In genomic region chr11:18634140-18635032, GRCh38 we compare ENCODE assay signal across 8 cellular contexts. TPM values are rescaled to one million over a fixed set of nuclear protein-coding genes. Genes with fewer than 3 reads are reported as not detected.
DNase-seq lines count a peak whose midpoint lies in the region; TF ChIP-seq lines count a peak whose summit lies in the region.

Gene SPTY2D1, minus strand, starts transcription at chr11:18634342. Its CDS starts 85 bp downstream, at chr11:18634257.

- H3K36me3 Mint-ChIP-seq in HFFc6 (ENCODE audit: low read depth) = peaks cover 5% of the 10 kb centered on the region; the same call in 1 of the 2 replicates
- H3K36me3 Mint-ChIP-seq in activated naive CD4-positive, alpha-beta T cell treated with anti-CD3 and anti-CD28 coated beads, Interleukin-2, amount 10 ng/mL, durations not matched to agents 7 days and 5 days = peaks cover 3% of the 10 kb centered on the region

- no peaks in the 10 kb centered on the region for H3K36me3 ChIP-seq in SK-N-MC (ENCODE audit: insufficient read depth, low read length)

- CTCF ChIA-PET in activated naive CD4-positive, alpha-beta T cell treated with anti-CD3 and anti-CD28 coated beads, Interleukin-2, amount 10 ng/mL, durations not matched to agents 7 days and 5 days (lab: Charles Lee) = interaction anchor here (1.0 to 1.5 kb wide), 6 partner anchors 16 to 391 kb away, joined by 3 to 6 read pairs (median 4); partner anchors contain the start of gene TMEM86A

- H3K27ac ChIP-seq in SK-N-MC = peak within 1 kb of the TSS; percentile 90

- TF ChIP-seq CTCF in HFFc6 (IDR thresholded peaks at IDR 0.05) (no peak), NB4 (IDR thresholded peaks at IDR 0.05; ENCODE audit: low read depth, low read length) (no peak)

- peak within 1 kb of the TSS; percentile 92 for H3K9ac ChIP-seq in SK-N-MC (ENCODE audit: insufficient read length)

- peak within 1 kb of the TSS; percentile 93 for H3K4me3 Mint-ChIP-seq in HFFc6
- peak within 1 kb of the TSS; percentile 99 for H3K4me3 Mint-ChIP-seq in activated naive CD4-positive, alpha-beta T cell treated with anti-CD3 and anti-CD28 coated beads, Interleukin-2, amount 10 ng/mL, durations not matched to agents 7 days and 5 days

- peaks cover 31% of the 10 kb centered on the region for H3K4me1 Mint-ChIP-seq in HFFc6 (ENCODE audit: low read depth)
- H3K4me1 Mint-ChIP-seq in activated naive CD4-positive, alpha-beta T cell treated with anti-CD3 and anti-CD28 coated beads, Interleukin-2, amount 10 ng/mL, durations not matched to agents 7 days and 5 days = peaks cover 32% of the 10 kb centered on the region

- H3K27me3 Mint-ChIP-seq in HFFc6 (ENCODE audit: insufficient read depth) = peaks cover 4% of the 10 kb centered on the region
- H3K27me3 Mint-ChIP-seq in activated naive CD4-positive, alpha-beta T cell treated with anti-CD3 and anti-CD28 coated beads, Interleukin-2, amount 10 ng/mL, durations not matched to agents 7 days and 5 days = peaks cover 1% of the 10 kb centered on the region

- TF ChIP-seq POLR2A in NB4 (IDR thresholded peaks at IDR 0.05; ENCODE audit: extremely low read depth, insufficient read length) = peak; percentile 94

- H3K27ac Mint-ChIP-seq in HFFc6 = peak within 1 kb of the TSS; percentile 99
- H3K27ac Mint-ChIP-seq in activated naive CD4-positive, alpha-beta T cell treated with anti-CD3 and anti-CD28 coated beads, Interleukin-2, amount 10 ng/mL, durations not matched to agents 7 days and 5 days = peak within 1 kb of the TSS; percentile 99

- H3K9me3 ChIP-seq in SK-N-MC (ENCODE audit: low read depth, low read length) = no peaks in the 10 kb centered on the region

- no peaks in the 10 kb centered on the region for H3K9me3 Mint-ChIP-seq in HFFc6
- H3K9me3 Mint-ChIP-seq in activated naive CD4-positive, alpha-beta T cell treated with anti-CD3 and anti-CD28 coated beads, Interleukin-2, amount 10 ng/mL, durations not matched to agents 7 days and 5 days = no peaks in the 10 kb centered on the region

- DNase-seq in GM04503 (ENCODE audit: low read depth) (peak; percentile 94), HFFc6 (peak; percentile 99), NB4 (ENCODE audit: low read depth) (peak; percentile 99), SK-N-MC (ENCODE audit: low read depth, low spot score) (peak; percentile 94), germinal center (ENCODE audit: low spot score) (peak; percentile 95), non-pigmented ciliary epithelial cell (ENCODE audit: low read depth) (peak; percentile 95), superior temporal gyrus (ENCODE audit: extremely low spot score) (peak; percentile 99)
- peak; percentile 99 for DNase-seq in activated naive CD4-positive, alpha-beta T cell treated with anti-CD3 and anti-CD28 coated beads, Interleukin-2, amount 10 ng/mL, durations not matched to agents 7 days and 5 days

- H3K4me3 ChIP-seq in NB4 (ENCODE audit: low read depth, low read length) (peak within 1 kb of the TSS; percentile 98), SK-N-MC (peak within 1 kb of the TSS; percentile 99)

RNA-seq across cellular contexts. Expression of gene SPTY2D1, which starts in this region (rescaled TPM):
- total RNA-seq in HFFc6 (2021; fragmentation: NEBNext Ultra II Directional; extraction: Animal tissue kit (Norgen Biotek cat#: 25700)) = 10 to 100 TPM; 25.9 to 29.8 (median 28.1) TPM

Comparison
In these comparisons a context has a peak if more than half of its experiments do, and no peak if none do; other contexts are left out.
1. Peak in every context shown above with its lines: DNase-seq, H3K4me3 ChIP-seq and H3K27ac ChIP-seq.